ENCODE assay signal across 24 cellular contexts in genomic region chrX:11435568-11435967, GRCh38.
DNase-seq lines count a peak whose midpoint lies in the region; ATAC-seq, FAIRE-seq and TF ChIP-seq lines count a peak whose summit lies in the region.
"Had no signal": no experiment of that assay in that cellular context is flagged by ENCODE, and none has a peak within 500 bp of the region (broad histone marks: within the 10 kb centered on the region; RNA-seq: fewer than 3 reads in every experiment).

No MANE protein-coding gene starts in this region.

- DNase-seq in M059J (ENCODE audit: low read depth) (peak; percentile 84), endothelial cell of umbilical vein (ENCODE audit: low read depth, low spot score) (peak; percentile 16), pulmonary artery endothelial cell (ENCODE audit: low read depth, low spot score) (peak; percentile 20), NCI-H526 treated with DMSO at 0.1 percent for 48 hours (lab: John Stamatoyannopoulos, UW) (no peak)
- no peak for DNase-seq in CD4-positive, alpha-beta memory T cell
- DNase-seq: activated CD8-positive, alpha-beta T cell treated with anti-CD3 and anti-CD28 coated beads, Interleukin-2, amount 10 ng/mL, durations not matched to agents 7 days and 5 days; activated naive CD8-positive, alpha-beta T cell treated with anti-CD3 and anti-CD28 coated beads, Interleukin-2, amount 50 U/mL, for 24 hours; DMS53; kidney glomerular epithelial cell; midbrain; NCI-H1417; NCI-H2171 treated with DMSO at 0.1 percent for 48 hours; occipital lobe; stimulated activated naive CD4-positive, alpha-beta T cell treated with Interleukin-2 at 50 U/mL for 16 hours; SW 1271 had no signal

- FAIRE-seq in endothelial cell of umbilical vein (lab: Jason Lieb, UNC) = peak; percentile 15
- FAIRE-seq: GM12892 had no signal

- H3K4me3 ChIP-seq in BLaER1 treated with 17β-estradiol and CSF1 and Interleukin-3, amounts not matched to agents 10 nM and 100 nM = no peak overlapping the region
- H3K4me3 ChIP-seq in endothelial cell of umbilical vein (replicated peaks in 1 of 3; ENCODE audit: insufficient read depth in 1 of 3, low read depth in 1 of 3, low read length in 3 of 3) = no peak overlapping the region
- H3K4me3 ChIP-seq in CD4-positive, alpha-beta memory T cell (ENCODE audit: low read length in 2 of 2) = no peak overlapping the region
- H3K4me3 ChIP-seq: hepatocyte, K562 had no signal

- no peak for TF ChIP-seq CTCF in endothelial cell of umbilical vein (IDR thresholded peaks at IDR 0.05; ENCODE audit: extremely low read depth in 1 of 2, insufficient read depth in 1 of 2, low read depth in 1 of 2, low read length in 2 of 2)

- no peaks in the 10 kb centered on the region for H3K9me1 ChIP-seq in endothelial cell of umbilical vein (replicated peaks; ENCODE audit: control insufficient read depth, extremely low read depth, insufficient read depth, low read length)

- intact Hi-C loops in endothelial cell of umbilical vein (cut with micrococcal nuclease) = no loop called here
- intact Hi-C loops in CD4-positive, alpha-beta memory T cell (cut with micrococcal nuclease) = no loop called here

- H4K20me1 ChIP-seq in BLaER1 treated with 17β-estradiol and CSF1 and Interleukin-3, amounts not matched to agents 10 nM and 100 nM = no peaks in the 10 kb centered on the region; a peak in 1 of 22 replicates
- no peaks in the 10 kb centered on the region for H4K20me1 ChIP-seq in endothelial cell of umbilical vein (replicated peaks; ENCODE audit: control insufficient read depth, extremely low read depth, insufficient read depth, low read length)

- H3K9me3 Mint-ChIP-seq in CD4-positive, alpha-beta memory T cell = peaks cover 0 to 3% (median 0%) of the 10 kb centered on the region in 8 donors
- H3K9me3 Mint-ChIP-seq: activated naive CD8-positive, alpha-beta T cell treated with anti-CD3 and anti-CD28 coated beads, Interleukin-2, amount 50 U/mL, for 24 hours; activated T-helper 1 cell treated with anti-CD3 and anti-CD28 coated beads, Interleukin-12 subunit alpha, Interleukin-12 subunit beta, Interleukin-2, Interleukin-4 antibody, amounts not matched to agents 30 ng/mL and 10 ng/mL and 1 ng/mL, durations not matched to agents 14 hours and 24 hours and 36 hours had no signal

- H3K4me2 ChIP-seq in BLaER1 treated with 17β-estradiol and CSF1 and Interleukin-3, amounts not matched to agents 10 nM and 100 nM = peak overlapping the region in 7 of 11 experiments; percentile 3 to 35 (median 17); a peak in 4 of 22 replicates
- no peak overlapping the region for H3K4me2 ChIP-seq in endothelial cell of umbilical vein (ENCODE audit: insufficient read depth, low read length)
- H3K4me2 ChIP-seq: hepatocyte had no signal

- BruUV-seq in endothelial cell of umbilical vein (replicated peaks; lab: Mats Ljungman, UMichigan) = no TSS peak

- H3K4me3 Mint-ChIP-seq in CD4-positive, alpha-beta memory T cell = no peak overlapping the region
- H3K4me3 Mint-ChIP-seq: activated CD8-positive, alpha-beta T cell treated with anti-CD3 and anti-CD28 coated beads, Interleukin-2, amount 10 ng/mL, durations not matched to agents 7 days and 5 days; activated naive CD8-positive, alpha-beta T cell treated with anti-CD3 and anti-CD28 coated beads, Interleukin-2, amount 50 U/mL, for 24 hours; activated T-helper 1 cell treated with anti-CD3 and anti-CD28 coated beads, Interleukin-12 subunit alpha, Interleukin-12 subunit beta, Interleukin-2, Interleukin-4 antibody, amounts not matched to agents 30 ng/mL and 10 ng/mL and 1 ng/mL, durations not matched to agents 14 hours and 24 hours and 36 hours; B cell had no signal

- H3K4me1 Mint-ChIP-seq in CD4-positive, alpha-beta memory T cell = no peaks in the 10 kb centered on the region
- H3K4me1 Mint-ChIP-seq: activated naive CD8-positive, alpha-beta T cell treated with anti-CD3 and anti-CD28 coated beads, Interleukin-2, amount 50 U/mL, for 24 hours; B cell had no signal

- H3K27ac ChIP-seq in BLaER1 treated with 17β-estradiol and CSF1 and Interleukin-3, amounts not matched to agents 10 nM and 100 nM = no peak overlapping the region
- no peak overlapping the region for H3K27ac ChIP-seq in endothelial cell of umbilical vein (ENCODE audit: insufficient read depth, low read depth, low read length)
- no peak overlapping the region for H3K27ac ChIP-seq in CD4-positive, alpha-beta memory T cell (ENCODE audit: low read depth, low read length)
- H3K27ac ChIP-seq: hepatocyte had no signal

- H3K27me3 Mint-ChIP-seq in CD4-positive, alpha-beta memory T cell = peaks cover 0 to 2% of the 10 kb centered on the region in 2 donors

- POLR2A ChIA-PET in endothelial cell of umbilical vein (lab: Charles Lee) = no interaction called here
- POLR2A ChIA-PET in CD4-positive, alpha-beta memory T cell (lab: Charles Lee; ENCODE audit: partially characterized antibody) = no interaction called here

- TF ChIP-seq POLR2A in endothelial cell of umbilical vein (IDR thresholded peaks at IDR 0.05; ENCODE audit: low read depth, low read length) = no peak

- H3K27ac Mint-ChIP-seq in CD4-positive, alpha-beta memory T cell = no peak overlapping the region
- H3K27ac Mint-ChIP-seq: activated CD8-positive, alpha-beta T cell treated with anti-CD3 and anti-CD28 coated beads, Interleukin-2, amount 10 ng/mL, durations not matched to agents 7 days and 5 days; activated naive CD8-positive, alpha-beta T cell treated with anti-CD3 and anti-CD28 coated beads, Interleukin-2, amount 50 U/mL, for 24 hours; activated T-helper 1 cell treated with anti-CD3 and anti-CD28 coated beads, Interleukin-12 subunit alpha, Interleukin-12 subunit beta, Interleukin-2, Interleukin-4 antibody, amounts not matched to agents 30 ng/mL and 10 ng/mL and 1 ng/mL, durations not matched to agents 14 hours and 24 hours and 36 hours; B cell had no signal

- H2AFZ ChIP-seq in endothelial cell of umbilical vein (ENCODE audit: low read depth, low read length) = no peak overlapping the region
- H2AFZ ChIP-seq: hepatocyte had no signal

- H3K36me3 Mint-ChIP-seq in CD4-positive, alpha-beta memory T cell = no peaks in the 10 kb centered on the region

- no peaks in the 10 kb centered on the region for H3K36me3 ChIP-seq in BLaER1 treated with 17β-estradiol and CSF1 and Interleukin-3, amounts not matched to agents 10 nM and 100 nM
- no peaks in the 10 kb centered on the region for H3K36me3 ChIP-seq in endothelial cell of umbilical vein (ENCODE audit: control insufficient read depth in 2 of 2, extremely low read depth in 1 of 2, insufficient read depth in 2 of 2, low read length in 2 of 2)
- no peaks in the 10 kb centered on the region for H3K36me3 ChIP-seq in CD4-positive, alpha-beta memory T cell (ENCODE audit: insufficient read depth, low read length)

- peaks cover 97 to 100% (median 100%) of the 10 kb centered on the region in 11 experiments for H3K27me3 ChIP-seq in BLaER1 treated with 17β-estradiol and CSF1 and Interleukin-3, amounts not matched to agents 10 nM and 100 nM
- no peaks in the 10 kb centered on the region for H3K27me3 ChIP-seq in endothelial cell of umbilical vein (ENCODE audit: control insufficient read depth in 2 of 2, insufficient read depth in 2 of 2, low read length in 2 of 2)
- H3K27me3 ChIP-seq in CD4-positive, alpha-beta memory T cell (ENCODE audit: insufficient read depth, low read length) = no peaks in the 10 kb centered on the region
- H3K27me3 ChIP-seq: hepatocyte had no signal

- CTCF ChIA-PET in endothelial cell of umbilical vein (lab: Charles Lee) = no interaction called here
- CTCF ChIA-PET in CD4-positive, alpha-beta memory T cell (lab: Charles Lee; ENCODE audit: partially characterized antibody) = no interaction called here

- dilution Hi-C loops in endothelial cell of umbilical vein (cut with MboI; ENCODE audit: extremely low pct_ligation_motif_present, low sequenced_read_pairs) = no loop called here

- no peak overlapping the region for H3K9ac ChIP-seq in BLaER1 treated with 17β-estradiol and CSF1 and Interleukin-3, amounts not matched to agents 10 nM and 100 nM
- H3K9ac ChIP-seq in endothelial cell of umbilical vein (replicated peaks; ENCODE audit: extremely low read depth, insufficient read depth, low read length) = no peak overlapping the region

- ATAC-seq in HG02798 (IDR thresholded peaks at IDR 0.05; ENCODE audit: poor library complexity, unreplicated experiment) (no peak), GM19035 (IDR thresholded peaks at IDR 0.05; ENCODE audit: unreplicated experiment) (no peak)
- ATAC-seq: activated CD8-positive, alpha-beta T cell treated with anti-CD3 and anti-CD28 coated beads, Interleukin-2, amount 10 ng/mL, durations not matched to agents 7 days and 5 days; activated naive CD8-positive, alpha-beta T cell treated with anti-CD3 and anti-CD28 coated beads, Interleukin-2, amount 50 U/mL, for 24 hours; HCT116; K562 had no signal

- H3K79me2 ChIP-seq in endothelial cell of umbilical vein (ENCODE audit: control insufficient read depth, insufficient read depth, low read length) = no peaks in the 10 kb centered on the region
- H3K79me2 ChIP-seq: hepatocyte had no signal

- H3K4me1 ChIP-seq in BLaER1 treated with 17β-estradiol and CSF1 and Interleukin-3, amounts not matched to agents 10 nM and 100 nM = peaks cover 13 to 49% (median 38%) of the 10 kb centered on the region in 10 experiments; a peak in 19 of 20 replicates
- H3K4me1 ChIP-seq in endothelial cell of umbilical vein (ENCODE audit: control insufficient read depth, extremely low read depth, insufficient read depth, low read length) = peaks cover 7% of the 10 kb centered on the region
- H3K4me1 ChIP-seq in CD4-positive, alpha-beta memory T cell (ENCODE audit: insufficient read depth, low read length) = no peaks in the 10 kb centered on the region

- H3K9me3 ChIP-seq in BLaER1 treated with 17β-estradiol and CSF1 and Interleukin-3, amounts not matched to agents 10 nM and 100 nM (replicated peaks in 1 of 11) = 0 out of 22 replicates have a peak, but pooled peaks cover 0 to 12% (median 0%) of the 10 kb centered on the region in 11 experiments
- H3K9me3 ChIP-seq in endothelial cell of umbilical vein (replicated peaks; ENCODE audit: control insufficient read depth, insufficient read depth, low read length) = no peaks in the 10 kb centered on the region
- no peaks in the 10 kb centered on the region for H3K9me3 ChIP-seq in CD4-positive, alpha-beta memory T cell (ENCODE audit: control insufficient read depth in 1 of 2, low read length in 2 of 2)

TF ChIP-seq in endothelial cell of umbilical vein, 7 proteins besides CTCF, POLR2A, EP300 and RAD21:
- TF ChIP-seq FOS (IDR thresholded peaks at IDR 0.05; ENCODE audit: borderline replicate concordance, insufficient read depth, low read length) = no peak
- no peak for TF ChIP-seq JUN (IDR thresholded peaks at IDR 0.05; ENCODE audit: borderline replicate concordance, insufficient read depth, insufficient read length, low read depth)
- TF ChIP-seq POLR2AphosphoS5 (IDR thresholded peaks at IDR 0.05; ENCODE audit: insufficient read depth, low read depth, low read length) = no peak
- TF ChIP-seq MAX (IDR thresholded peaks at IDR 0.05; ENCODE audit: insufficient read depth, insufficient read length) = no peak
TF ChIP-seq in endothelial cell of umbilical vein: peak in this region for 0.

Comparison
In these comparisons a context has a peak if more than half of its experiments do, and no peak if none do; other contexts are left out.
1. DNase-seq: peak in M059J (single experiment), endothelial cell of umbilical vein (single experiment) and pulmonary artery endothelial cell (single experiment); none in CD4-positive, alpha-beta memory T cell (0 of 5) and NCI-H526 treated with DMSO at 0.1 percent for 48 hours (single experiment).